In the genomic region with DNA sequence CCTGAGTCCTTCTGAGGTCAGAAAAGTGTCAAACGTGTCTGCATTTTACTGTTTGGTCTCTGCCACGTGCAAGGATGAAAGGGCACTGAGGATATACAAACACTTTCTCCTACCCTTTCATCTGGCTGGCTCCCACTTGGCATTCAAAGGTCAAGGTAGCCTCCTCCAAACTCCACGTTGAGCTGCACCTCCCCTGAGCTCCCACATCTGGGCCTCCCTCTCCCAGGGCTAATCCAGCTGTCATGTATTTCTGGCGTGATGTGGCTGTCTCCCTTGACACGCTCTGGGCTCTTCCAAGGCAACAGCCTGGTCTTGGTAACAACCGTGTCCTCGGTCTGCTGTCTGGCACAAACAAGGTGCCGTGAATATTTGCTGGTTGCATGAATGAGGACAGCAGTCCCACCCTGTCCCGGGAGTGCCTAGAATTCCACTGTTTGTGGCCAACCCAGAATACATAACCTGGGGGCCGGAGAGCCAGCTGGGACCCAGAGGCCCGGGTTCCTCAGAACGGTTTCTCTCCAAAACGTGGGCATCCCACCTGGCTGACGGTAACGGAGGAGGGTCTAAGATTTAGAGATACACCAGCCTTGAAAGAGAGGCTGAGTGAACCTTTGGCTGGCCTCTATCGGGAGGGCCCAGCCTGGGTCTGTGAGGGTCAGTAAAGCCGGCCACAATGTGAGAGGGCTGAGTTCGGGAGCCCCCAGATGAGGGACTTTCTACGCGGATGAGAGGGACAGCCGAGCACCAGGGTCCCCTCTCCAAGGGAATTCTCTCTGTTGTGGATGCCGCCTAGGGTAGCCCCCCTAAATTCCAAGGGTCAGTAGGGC, we compare ENCODE assay signal across 8 cellular contexts. TPM values are rescaled to one million over a fixed set of nuclear protein-coding genes. Genes with fewer than 3 reads are reported as not detected.
DNase-seq lines count a peak whose midpoint lies in the region; ATAC-seq and TF ChIP-seq lines count a peak whose summit lies in the region.

No MANE protein-coding gene starts in this region.

- peak overlapping the region; percentile 98 for H3K4me2 ChIP-seq in DOHH2 (ENCODE audit: low read length)
- peak overlapping the region; percentile 87 for H3K4me2 ChIP-seq in H9 (ENCODE audit: insufficient read depth, insufficient read length, low read length)
- H3K4me2 ChIP-seq in mesendoderm (ENCODE audit: low read length), result peak overlapping the region; percentile 82

- H4K20me1 ChIP-seq in DOHH2 (ENCODE audit: control insufficient read depth, insufficient read depth, low read depth, low read length) (no peaks in the 10 kb centered on the region), H9 (ENCODE audit: control insufficient read depth, insufficient read depth, insufficient read length) (no peaks in the 10 kb centered on the region)

- no peaks in the 10 kb centered on the region; a peak in 1 of 5 replicates for H3K9me3 Mint-ChIP-seq in H9

- peaks cover 32% of the 10 kb centered on the region for H3K4me1 ChIP-seq in DOHH2 (ENCODE audit: control insufficient read depth, low read length)
- no peaks in the 10 kb centered on the region; the same call in 1 of the 2 replicates for H3K4me1 ChIP-seq in H9 (ENCODE audit: insufficient read depth, low read length)
- peaks cover 4% of the 10 kb centered on the region; the same call in 1 of the 2 replicates for H3K4me1 ChIP-seq in SJCRH30
- peaks cover 13% of the 10 kb centered on the region for H3K4me1 ChIP-seq in ectodermal cell (ENCODE audit: control insufficient read depth, insufficient read depth, low read length)
- H3K4me1 ChIP-seq in mesendoderm (ENCODE audit: control insufficient read depth, low read depth, low read length), result peaks cover 2% of the 10 kb centered on the region
- H3K4me1 ChIP-seq in urinary bladder (ENCODE audit: insufficient read depth), result no peaks in the 10 kb centered on the region

- H3K9ac ChIP-seq in H9 (ENCODE audit: extremely low read depth, insufficient read length, low read length), result peak overlapping the region; percentile 45
- peak overlapping the region; percentile 89 for H3K9ac ChIP-seq in mesendoderm (ENCODE audit: low read length)

- no peak overlapping the region for H3T11ph ChIP-seq in H9 (ENCODE audit: low read length)

- no peak overlapping the region for H2AFZ ChIP-seq in H9 (ENCODE audit: low read length)

- no peaks in the 10 kb centered on the region for H3K27me3 ChIP-seq in DOHH2 (ENCODE audit: control insufficient read depth, low read length)
- no peaks in the 10 kb centered on the region for H3K27me3 ChIP-seq in H9 (ENCODE audit: insufficient read depth, low read length)
- H3K27me3 ChIP-seq in SJCRH30, result no peaks in the 10 kb centered on the region
- H3K27me3 ChIP-seq in ectodermal cell (ENCODE audit: control insufficient read depth, insufficient read depth, low read length, poor library complexity, severe bottlenecking), result no peaks in the 10 kb centered on the region
- H3K27me3 ChIP-seq in mesendoderm (ENCODE audit: insufficient read depth, low read length, poor library complexity), result no peaks in the 10 kb centered on the region

- peak overlapping the region in 2 of 3 experiments; percentile 81 to 84; a peak in 4 of 7 replicates for H3K27ac Mint-ChIP-seq in H9

- H2BK15ac ChIP-seq in H9 (ENCODE audit: low read depth, low read length) (no peak overlapping the region), mesendoderm (replicated peaks; ENCODE audit: low read depth) (no peak overlapping the region)

- no peak for DNase-seq in H9
- DNase-seq in SJCRH30, result peak; percentile 35 to 58
- peak; percentile 36 for DNase-seq in mesendoderm
- no peak for DNase-seq in NCI-H510A (lab: John Stamatoyannopoulos, UW)

- H3K36me3 ChIP-seq in DOHH2 (ENCODE audit: control insufficient read depth, low read length) (peaks cover 31% of the 10 kb centered on the region), SJCRH30 (peaks cover 11% of the 10 kb centered on the region), ectodermal cell (ENCODE audit: control insufficient read depth, insufficient read depth, low read length) (peaks cover 3% of the 10 kb centered on the region), mesendoderm (ENCODE audit: control insufficient read depth, insufficient read depth, low read length) (no peaks in the 10 kb centered on the region), urinary bladder (ENCODE audit: insufficient read depth) (no peaks in the 10 kb centered on the region)

- H3K27ac ChIP-seq in DOHH2 (ENCODE audit: low read depth, low read length), result peak overlapping the region; percentile 64
- no peak overlapping the region for H3K27ac ChIP-seq in H9 (ENCODE audit: insufficient read length, low read depth, low read length)
- H3K27ac ChIP-seq in SJCRH30, result peak overlapping the region; percentile 57
- no peak overlapping the region for H3K27ac ChIP-seq in ectodermal cell (ENCODE audit: insufficient read depth, low read depth, low read length, poor library complexity, severe bottlenecking)
- no peak overlapping the region for H3K27ac ChIP-seq in mesendoderm (ENCODE audit: low read depth, low read length)
- peak overlapping the region; percentile 90 for H3K27ac ChIP-seq in urinary bladder (ENCODE audit: low read depth)

- H3K56ac ChIP-seq in H9 (ENCODE audit: insufficient read length, low read depth, low read length), result no peak overlapping the region
- peak overlapping the region; percentile 97 for H3K56ac ChIP-seq in mesendoderm (ENCODE audit: low read length)

- H2AK5ac ChIP-seq in H9 (ENCODE audit: insufficient read length, low read length), result no peak overlapping the region
- no peak overlapping the region for H2AK5ac ChIP-seq in mesendoderm (ENCODE audit: low read length)

- H3K4me1 Mint-ChIP-seq in H9, result peaks cover 15% of the 10 kb centered on the region in 2 experiments

- H3K14ac ChIP-seq in H9 (ENCODE audit: insufficient read depth, low read length), result no peak overlapping the region

- H3K9me3 ChIP-seq in DOHH2 (ENCODE audit: control insufficient read depth, insufficient read depth, low read length), result no peaks in the 10 kb centered on the region
- H3K9me3 ChIP-seq in H9 (ENCODE audit: control insufficient read depth, low read depth, low read length), result no peaks in the 10 kb centered on the region
- H3K9me3 ChIP-seq in SJCRH30 (replicated peaks), result no peaks in the 10 kb centered on the region
- H3K9me3 ChIP-seq in ectodermal cell (ENCODE audit: control insufficient read depth, low read length), result no peaks in the 10 kb centered on the region

- no peak overlapping the region for H2BK120ac ChIP-seq in H9 (ENCODE audit: low read depth, low read length, poor library complexity, severe bottlenecking)
- H2BK120ac ChIP-seq in mesendoderm (ENCODE audit: low read depth, low read length), result no peak overlapping the region

- H3K4me3 Mint-ChIP-seq in H9, result peak overlapping the region; percentile 96 to 97

- H4K8ac ChIP-seq in H9 (replicated peaks; ENCODE audit: insufficient read length, low read depth, low read length) (no peak overlapping the region), mesendoderm (ENCODE audit: low read depth, low read length) (no peak overlapping the region)

- WGBS in H9 (ENCODE audit: extremely low coverage, insufficient read length, low lambda C conversion rate), result no CpG with 5 or more reads among the region's 22 CpGs
- WGBS in ectodermal cell, 2 experiments, result 6 to 10% methylated on average over 22 of the region's 22 CpGs
- WGBS in mesendoderm (ENCODE audit: extremely low coverage, insufficient coverage, low lambda C conversion rate), result no CpG with 5 or more reads among the region's 22 CpGs
- WGBS in urinary bladder, result 2% methylated on average over 22 of the region's 22 CpGs

- H3K79me2 ChIP-seq in DOHH2 (ENCODE audit: control insufficient read depth, low read length), result peaks cover 66% of the 10 kb centered on the region
- peaks cover 3% of the 10 kb centered on the region; the same call in 1 of the 2 replicates for H3K79me2 ChIP-seq in H9 (ENCODE audit: insufficient read depth, low read length)
- peaks cover 13% of the 10 kb centered on the region for H3K79me2 ChIP-seq in mesendoderm (ENCODE audit: control insufficient read depth, insufficient read depth, low read length)

- H3K23ac ChIP-seq in H9 (ENCODE audit: insufficient read length, low read depth, low read length), result no peak overlapping the region
- no peak overlapping the region for H3K23ac ChIP-seq in mesendoderm (ENCODE audit: low read length)

- no peak overlapping the region for H4K91ac ChIP-seq in H9 (ENCODE audit: insufficient read length, low read depth, low read length)

- H2BK5ac ChIP-seq in H9 (ENCODE audit: insufficient read length, low read length), result no peak overlapping the region
- no peak overlapping the region for H2BK5ac ChIP-seq in mesendoderm (ENCODE audit: low read length)

- H2BK12ac ChIP-seq in H9 (ENCODE audit: insufficient read length, low read depth, low read length), result no peak overlapping the region

- H3K36me3 Mint-ChIP-seq in H9 (ENCODE audit: insufficient read depth in 1 of 3, low read depth in 3 of 3), result peaks cover 7 to 17% (median 13%) of the 10 kb centered on the region in 3 experiments; a peak in 6 of 7 replicates

- TF ChIP-seq CTCF in DOHH2 (IDR thresholded peaks at IDR 0.05; ENCODE audit: low read depth, low read length, poor library complexity, severe bottlenecking), result no peak
- no peak for TF ChIP-seq CTCF in H9 (conservative IDR thresholded peaks at IDR 0.05)

- H4K5ac ChIP-seq in H9 (ENCODE audit: insufficient read length, low read depth, low read length), result no peak overlapping the region
- H4K5ac ChIP-seq in mesendoderm (ENCODE audit: low read length), result no peak overlapping the region

- H3K18ac ChIP-seq in H9 (ENCODE audit: insufficient read length, low read depth, low read length) (no peak overlapping the region), mesendoderm (ENCODE audit: low read length) (no peak overlapping the region)

- H3K9me2 ChIP-seq in DOHH2 (replicated peaks; ENCODE audit: control insufficient read depth, low read length), result no peaks in the 10 kb centered on the region

- H3K79me1 ChIP-seq in H9 (ENCODE audit: insufficient read depth, low read depth, low read length, poor library complexity, severe bottlenecking) (no peaks in the 10 kb centered on the region), mesendoderm (ENCODE audit: low read length) (peaks cover 16% of the 10 kb centered on the region)

- H3K27me3 Mint-ChIP-seq in H9 (ENCODE audit: low read depth), result no peaks in the 10 kb centered on the region

- no peak for ATAC-seq in GM18867 (IDR thresholded peaks at IDR 0.05; ENCODE audit: unreplicated experiment)

- no peak overlapping the region for H3K4ac ChIP-seq in H9 (ENCODE audit: low read depth, low read length)
- peak overlapping the region; percentile 63 for H3K4ac ChIP-seq in mesendoderm (ENCODE audit: low read depth, low read length)

- H3K4me3 ChIP-seq in DOHH2 (ENCODE audit: low read length) (peak overlapping the region; percentile 97), SJCRH30 (peak overlapping the region; percentile 93), ectodermal cell (ENCODE audit: insufficient read depth, low read depth, low read length) (peak overlapping the region; percentile 90), mesendoderm (ENCODE audit: low read length) (peak overlapping the region; percentile 65), urinary bladder (ENCODE audit: low read depth, low read length) (peak overlapping the region; percentile 90)

- peaks cover 12% of the 10 kb centered on the region for H3K23me2 ChIP-seq in H9 (ENCODE audit: insufficient read length, low read depth, low read length, poor library complexity, severe bottlenecking)

- no peak overlapping the region for H2BK20ac ChIP-seq in H9 (ENCODE audit: low read depth, low read length, poor library complexity, severe bottlenecking)

- peaks cover 19% of the 10 kb centered on the region for H3F3A ChIP-seq in DOHH2 (ENCODE audit: control insufficient read depth, insufficient read depth)

RNA-seq across cellular contexts. Expression of gene GLT8D1, which starts 0.8 kb away (rescaled TPM):
- total RNA-seq in H9 (2021) (37.0 and 39.3 TPM in 2 replicates), urinary bladder (129 TPM)
- total RNA-seq in SJCRH30 (2014; rRNA removed; shearing (Covaris generic)), result 39.7 and 43.9 TPM in 2 replicates
- 77.0 TPM for polyA plus RNA-seq in ectodermal cell (2013, experiment 1 of 4)
- polyA plus RNA-seq in ectodermal cell (2013, experiment 2 of 4), result 75.9 TPM
- polyA plus RNA-seq in ectodermal cell (2013, experiment 3 of 4), result 75.2 TPM
- 83.2 TPM for polyA plus RNA-seq in ectodermal cell (2013, experiment 4 of 4)
- polyA plus RNA-seq in mesendoderm (2013, experiment 1 of 2), result 18.9 TPM
- 18.7 TPM for polyA plus RNA-seq in mesendoderm (2013, experiment 2 of 2)
- 46.3 TPM for polyA plus RNA-seq in urinary bladder

RNA-seq across cellular contexts. Expression of gene SPCS1, which starts 1.1 kb away (rescaled TPM):
- total RNA-seq in H9 (2021) (106 TPM in 2 replicates), urinary bladder (52.0 TPM)
- 88.6 and 96.6 TPM in 2 replicates for total RNA-seq in SJCRH30 (2014; rRNA removed; shearing (Covaris generic))
- 143 TPM for polyA plus RNA-seq in ectodermal cell (2013, experiment 1 of 4)
- polyA plus RNA-seq in ectodermal cell (2013, experiment 2 of 4), result 154 TPM
- 136 TPM for polyA plus RNA-seq in ectodermal cell (2013, experiment 3 of 4)
- 140 TPM for polyA plus RNA-seq in ectodermal cell (2013, experiment 4 of 4)
- 117 TPM for polyA plus RNA-seq in mesendoderm (2013, experiment 1 of 2)
- polyA plus RNA-seq in mesendoderm (2013, experiment 2 of 2), result 118 TPM
- polyA plus RNA-seq in urinary bladder, result 152 TPM

RNA-seq across cellular contexts. Expression of gene GNL3, which starts 19.0 kb away (rescaled TPM):
- total RNA-seq in H9 (2021) (245 and 250 TPM in 2 replicates), urinary bladder (163 TPM)
- total RNA-seq in SJCRH30 (2014; rRNA removed; shearing (Covaris generic)), result 141 and 171 TPM in 2 replicates
- polyA plus RNA-seq in ectodermal cell (2013, experiment 1 of 4), result 118 TPM
- polyA plus RNA-seq in ectodermal cell (2013, experiment 2 of 4), result 121 TPM
- 104 TPM for polyA plus RNA-seq in ectodermal cell (2013, experiment 3 of 4)
- polyA plus RNA-seq in ectodermal cell (2013, experiment 4 of 4), result 109 TPM
- 356 TPM for polyA plus RNA-seq in mesendoderm (2013, experiment 1 of 2)
- 367 TPM for polyA plus RNA-seq in mesendoderm (2013, experiment 2 of 2)
- polyA plus RNA-seq in urinary bladder, result 47.0 TPM

RNA-seq across cellular contexts. Expression of gene PBRM1, which starts 19.1 kb away (rescaled TPM):
- total RNA-seq in H9 (2021), result 70.0 and 74.2 TPM in 2 replicates
- 60.0 and 64.2 TPM in 2 replicates for total RNA-seq in SJCRH30 (2014; rRNA removed; shearing (Covaris generic))
- 74.8 TPM for polyA plus RNA-seq in ectodermal cell (2013, experiment 1 of 4)
- polyA plus RNA-seq in ectodermal cell (2013, experiment 2 of 4), result 88.5 TPM
- 61.8 TPM for polyA plus RNA-seq in ectodermal cell (2013, experiment 3 of 4)
- polyA plus RNA-seq in ectodermal cell (2013, experiment 4 of 4), result 71.5 TPM
- 56.0 TPM for polyA plus RNA-seq in mesendoderm (2013, experiment 1 of 2)
- polyA plus RNA-seq in mesendoderm (2013, experiment 2 of 2), result 55.8 TPM
- total RNA-seq in urinary bladder, result 125 TPM
- 25.1 TPM for polyA plus RNA-seq in urinary bladder

Comparison
In these comparisons a context has a peak if more than half of its experiments do, and no peak if none do; other contexts are left out.
1. H3K27ac ChIP-seq: peak in DOHH2 (single experiment), SJCRH30 (single experiment) and urinary bladder (single experiment); none in H9 (single experiment), ectodermal cell (single experiment) and mesendoderm (single experiment).
2. DNase-seq: peak in SJCRH30 (2 of 2) and mesendoderm (single experiment); none in H9 (single experiment) and NCI-H510A (single experiment).
3. Peak in every context shown above with its lines, with median percentiles within 50 percentile points of each other: H3K4me2 ChIP-seq and H3K4me3 ChIP-seq.